ENCODE assay signal across 8 cellular contexts in genomic region chr2:152740743-152741328, GRCh38. TPM values are rescaled to one million over a fixed set of nuclear protein-coding genes. Genes with fewer than 3 reads are reported as not detected.
DNase-seq lines count a peak whose midpoint lies in the region; ATAC-seq, FAIRE-seq and TF ChIP-seq lines count a peak whose summit lies in the region.

No MANE protein-coding gene starts in this region.

- peaks cover 24% of the 10 kb centered on the region for H3K4me1 Mint-ChIP-seq in brain

- H3K4me3 ChIP-seq in left lung: no peak overlapping the region

- H3K4me1 ChIP-seq in left lung: no peaks in the 10 kb centered on the region

- peak; percentile 57 for FAIRE-seq in GM19239 (lab: Jason Lieb, UNC)

- H3K27me3 Mint-ChIP-seq in brain: no peaks in the 10 kb centered on the region

- H3K27ac ChIP-seq in left lung: no peak overlapping the region

- peak; percentile 79 for DNase-seq in DMS 273 (lab: John Stamatoyannopoulos, UW; ENCODE audit: unreplicated experiment)
- DNase-seq in GM19239 (ENCODE audit: insufficient read length, low spot score): peak; percentile 4
- peak; percentile 74 for DNase-seq in NCI-H2227 treated with DMSO at 0.1 percent for 48 hours (lab: John Stamatoyannopoulos, UW)
- no peak for DNase-seq in left lung
- no peak for DNase-seq in activated gamma-delta T cell treated with Interleukin-2 at 50 U/mL for 16 hours
- no peak for DNase-seq in UCSD-AML1 (lab: John Stamatoyannopoulos, UW; ENCODE audit: unreplicated experiment)

- intact Hi-C loops in left lung (cut with DNase I): no loop called here

- no peaks in the 10 kb centered on the region for H3K9me3 ChIP-seq in left lung

- H3K27ac Mint-ChIP-seq in brain: no peak overlapping the region

- H3K4me3 Mint-ChIP-seq in brain: no peak overlapping the region

- H3K36me3 Mint-ChIP-seq in brain: peaks cover 48% of the 10 kb centered on the region

- ATAC-seq in HG03175 (IDR thresholded peaks at IDR 0.05; ENCODE audit: unreplicated experiment) (peak; percentile 87), left lung (peak; percentile 86)

- TF ChIP-seq CTCF in brain (conservative IDR thresholded peaks at IDR 0.05): peak; percentile 96 to 99
- TF ChIP-seq CTCF in left lung (IDR thresholded peaks at IDR 0.05): peak; percentile 47 to 94

- peaks cover 3 to 12% (median 6%) of the 10 kb centered on the region in 5 experiments for H3K9me3 Mint-ChIP-seq in brain

- H3K27me3 ChIP-seq in left lung: no peaks in the 10 kb centered on the region

- H3K36me3 ChIP-seq in left lung: peaks cover 0 to 37% of the 10 kb centered on the region in 2 donors

RNA-seq across cellular contexts. Expression of gene ARL6IP6, which starts 22.4 kb away (rescaled TPM):
- 27.9 TPM for polyA plus RNA-seq in brain (ENCODE audit: insufficient read depth, low read depth, low replicate concordance)
- total RNA-seq in left lung: 10 to 100 TPM; 15.1 to 23.4 TPM

RNA-seq across cellular contexts. Expression of gene PRPF40A, which starts 23.6 kb away (rescaled TPM):
- polyA plus RNA-seq in brain (ENCODE audit: insufficient read depth, low read depth, low replicate concordance): 18.8 TPM
- 10 to 100 TPM; 68.8 to 85.1 TPM for total RNA-seq in left lung

Comparison
In these comparisons a context has a peak if more than half of its experiments do, and no peak if none do; other contexts are left out.
1. DNase-seq: peak in DMS 273 (single experiment), GM19239 (single experiment) and NCI-H2227 treated with DMSO at 0.1 percent for 48 hours (single experiment); none in left lung (0 of 2), activated gamma-delta T cell treated with Interleukin-2 at 50 U/mL for 16 hours (single experiment) and UCSD-AML1 (single experiment).